Comparison of ENCODE assay signal across 8 cellular contexts in genomic region chr2:85583667-85584353, GRCh38. TPM values are rescaled to one million over a fixed set of nuclear protein-coding genes. Genes with fewer than 3 reads are reported as not detected.
A peak's percentile ranks its signal among the peaks of the same experiment; 100 is the strongest.
DNase-seq lines count a peak whose midpoint lies in the region; ATAC-seq and TF ChIP-seq lines count a peak whose summit lies in the region.

No MANE protein-coding gene starts in this region.

- peaks cover 5% of the 10 kb centered on the region for H3K27me3 Mint-ChIP-seq in neural progenitor cell (ENCODE audit: insufficient read depth, low read depth)

- H3K27ac Mint-ChIP-seq in neural progenitor cell, result peak overlapping the region; percentile 53

- H2AFZ ChIP-seq in neural progenitor cell (replicated peaks), result no peak overlapping the region

- H3K79me2 ChIP-seq in neural progenitor cell (ENCODE audit: low read depth), result no peaks in the 10 kb centered on the region

- H4K20me1 ChIP-seq in neural progenitor cell (ENCODE audit: low read depth), result no peaks in the 10 kb centered on the region

- TF ChIP-seq CTCF in colonic mucosa (IDR thresholded peaks at IDR 0.05) (no peak), neural progenitor cell (IDR thresholded peaks at IDR 0.05) (no peak)

- H3K36me3 Mint-ChIP-seq in neural progenitor cell, result peaks cover 2% of the 10 kb centered on the region

- no peak overlapping the region for H3K4me3 Mint-ChIP-seq in neural progenitor cell

- H3K9me3 ChIP-seq in colonic mucosa, result no peaks in the 10 kb centered on the region
- H3K9me3 ChIP-seq in neural progenitor cell (ENCODE audit: low read depth), result no peaks in the 10 kb centered on the region

- H3K4me1 ChIP-seq in colonic mucosa (peaks cover 14% of the 10 kb centered on the region), neural progenitor cell (peaks cover 9% of the 10 kb centered on the region)

- peaks cover 48% of the 10 kb centered on the region for H3K4me1 Mint-ChIP-seq in neural progenitor cell

- intact Hi-C loops in colonic mucosa (cut with DNase I), result no loop called here
- intact Hi-C loops in head of caudate nucleus (cut with DNase I), result no loop called here

- H3F3A ChIP-seq in neural progenitor cell (ENCODE audit: low read depth), result no peaks in the 10 kb centered on the region

- no peaks in the 10 kb centered on the region for H3K9me3 Mint-ChIP-seq in neural progenitor cell

- no peaks in the 10 kb centered on the region for H3K36me3 ChIP-seq in colonic mucosa
- H3K36me3 ChIP-seq in neural progenitor cell, result no peaks in the 10 kb centered on the region

- H3K27ac ChIP-seq in colonic mucosa (peak overlapping the region; percentile 78), neural progenitor cell (no peak overlapping the region)

- H3K27me3 ChIP-seq in colonic mucosa (no peaks in the 10 kb centered on the region), neural progenitor cell (peaks cover 98% of the 10 kb centered on the region)

- H3K9ac ChIP-seq in colonic mucosa (ENCODE audit: low read depth in 2 of 2, low read length in 2 of 2) (peak overlapping the region; percentile 14 to 90), neural progenitor cell (no peak overlapping the region)

- peak overlapping the region; percentile 74 for H3K4me2 ChIP-seq in neural progenitor cell

- DNase-seq in GM19240 (ENCODE audit: insufficient read length, low spot score) (peak; percentile 70), colonic mucosa (no peak), neural progenitor cell (ENCODE audit: low spot score) (no peak), head of caudate nucleus (no peak), NOMO-1 (lab: John Stamatoyannopoulos, UW; ENCODE audit: unreplicated experiment in 2 of 2) (no peak)

- ATAC-seq in HG03520 (IDR thresholded peaks at IDR 0.05; ENCODE audit: unreplicated experiment) (peak; percentile 4), GM18873 (IDR thresholded peaks at IDR 0.05; ENCODE audit: low FRiP score, unreplicated experiment) (no peak), HG03521 (IDR thresholded peaks at IDR 0.05; ENCODE audit: unreplicated experiment) (no peak)

- H3K4me3 ChIP-seq in colonic mucosa, result peak overlapping the region; percentile 49
- H3K4me3 ChIP-seq in neural progenitor cell, result peak overlapping the region; percentile 35

RNA-seq across cellular contexts. Expression of gene VAMP5, which starts 0.4 kb away (rescaled TPM):
- total RNA-seq in colonic mucosa, result 10 to 100 TPM; 14.0 to 16.9 TPM
- total RNA-seq in neural progenitor cell (ENCODE audit: low replicate concordance), result not detected in 2 replicates

RNA-seq across cellular contexts. Expression of gene VAMP8, which starts 6.4 kb away (rescaled TPM):
- total RNA-seq in colonic mucosa, result 100 to 1,000 TPM; 185 to 222 TPM
- 0.52 and 2.4 TPM in 2 replicates for total RNA-seq in neural progenitor cell (ENCODE audit: low replicate concordance)

RNA-seq across cellular contexts. Expression of gene RNF181, which starts 11.7 kb away (rescaled TPM):
- total RNA-seq in colonic mucosa (100 to 1,000 TPM in 1 of 2 donors, 10 to 100 TPM in 1; 86.0 to 106 TPM), neural progenitor cell (ENCODE audit: low replicate concordance) (81.3 and 113 TPM in 2 replicates)

RNA-seq across cellular contexts. Expression of gene TMEM150A, which starts 18.7 kb away (rescaled TPM):
- 1 to 10 TPM; 5.2 to 7.2 TPM for total RNA-seq in colonic mucosa
- 7.2 and 12.5 TPM in 2 replicates for total RNA-seq in neural progenitor cell (ENCODE audit: low replicate concordance)

RNA-seq across cellular contexts. Expression of gene GGCX, which starts 22.5 kb away (rescaled TPM):
- total RNA-seq in colonic mucosa (10 to 100 TPM; 25.7 to 49.9 TPM), neural progenitor cell (ENCODE audit: low replicate concordance) (29.7 and 41.7 TPM in 2 replicates)

Comparison
In these comparisons a context has a peak if more than half of its experiments do, and no peak if none do; other contexts are left out.
1. RNA of gene VAMP5, which starts 0.4 kb away (total RNA-seq): 14.0 to 16.9 TPM in colonic mucosa; not detected in neural progenitor cell; every median in the first group is over 10 times any median in the second.
2. RNA of gene VAMP8, which starts 6.4 kb away (total RNA-seq): 185 to 222 TPM in colonic mucosa; 0.52 to 2.4 TPM in neural progenitor cell; every median in the first group is over 10 times any median in the second.